19 cellular contexts compared by ENCODE assay signal in genomic region chr1:43552059-43552742, GRCh38. TPM values are rescaled to one million over a fixed set of nuclear protein-coding genes. Genes with fewer than 3 reads are reported as not detected.
DNase-seq lines count a peak whose midpoint lies in the region; ATAC-seq, FAIRE-seq and TF ChIP-seq lines count a peak whose summit lies in the region.
"Had no signal": no experiment of that assay in that cellular context is flagged by ENCODE, and none has a peak within 500 bp of the region (broad histone marks: within the 10 kb centered on the region; RNA-seq: fewer than 3 reads in every experiment).

No MANE protein-coding gene starts in this region.

- H3K79me2 ChIP-seq in HepG2 (ENCODE audit: insufficient read depth, low read length) (peaks cover 22% of the 10 kb centered on the region), smooth muscle cell (ENCODE audit: low read depth) (no peaks in the 10 kb centered on the region)

- TF ChIP-seq EP300 in HepG2 (IDR thresholded peaks at IDR 0.05; ENCODE audit: low read depth in 2 of 2, low read length in 2 of 2) (no peak), HepG2 (CRISPR knock-in tag; IDR thresholded peaks at IDR 0.05; ENCODE audit: borderline replicate concordance) (no peak), sigmoid colon (IDR thresholded peaks at IDR 0.05) (no peak)

- in situ Hi-C loops in HepG2 (cut with HindIII; ENCODE audit: extremely low pct_ligation_motif_present, low pct_unique_long_range_greater_than_20kb) = no loop called here

- CTCF ChIA-PET in HepG2 (lab: Yijun Ruan, JAX; ENCODE audit: low intra/inter-chr PET ratio, low total read pairs) = no interaction called here

- H3K9me3 ChIP-seq in liver (ENCODE audit: control insufficient read depth in 4 of 4, low read length in 3 of 4) = no peaks in the 10 kb centered on the region
- no peaks in the 10 kb centered on the region for H3K9me3 ChIP-seq in HepG2 (ENCODE audit: low read length)
- no peaks in the 10 kb centered on the region for H3K9me3 ChIP-seq in iPS-20b (ENCODE audit: insufficient read depth, low read depth, low read length)
- no peaks in the 10 kb centered on the region for H3K9me3 ChIP-seq in sigmoid colon
- H3K9me3 ChIP-seq in smooth muscle cell (replicated peaks; ENCODE audit: low read depth) = no peaks in the 10 kb centered on the region
- H3K9me3 ChIP-seq: SJSA1 had no signal

- peaks cover 36 to 67% (median 55%) of the 10 kb centered on the region in 4 donors for H3K4me1 ChIP-seq in liver (ENCODE audit: control insufficient read depth in 4 of 4, insufficient read depth in 4 of 4, low read length in 3 of 4)
- H3K4me1 ChIP-seq in HepG2 (ENCODE audit: insufficient read depth, low read length) = peaks cover 32% of the 10 kb centered on the region
- peaks cover 28% of the 10 kb centered on the region for H3K4me1 ChIP-seq in iPS-20b (ENCODE audit: insufficient read depth, low read length)
- peaks cover 0 to 56% (median 41%) of the 10 kb centered on the region in 4 donors for H3K4me1 ChIP-seq in sigmoid colon
- peaks cover 14% of the 10 kb centered on the region for H3K4me1 ChIP-seq in smooth muscle cell (ENCODE audit: low read depth)
- H3K4me1 ChIP-seq: SJSA1 had no signal

- H2AFZ ChIP-seq in HepG2 (ENCODE audit: low read length) (no peak overlapping the region), smooth muscle cell (ENCODE audit: low read depth) (no peak overlapping the region)

- TF ChIP-seq CTCF in liver (IDR thresholded peaks at IDR 0.05; ENCODE audit: low read depth, low read length, missing input control) = no peak
- TF ChIP-seq CTCF in HepG2 (CRISPR knock-in tag; IDR thresholded peaks at IDR 0.05) = no peak
- no peak for TF ChIP-seq CTCF in sigmoid colon (IDR thresholded peaks at IDR 0.05)
- TF ChIP-seq CTCF in smooth muscle cell (IDR thresholded peaks at IDR 0.05; ENCODE audit: borderline replicate concordance, insufficient read depth, poor library complexity, severe bottlenecking) = no peak

- POLR2A ChIA-PET in HepG2 (lab: Yijun Ruan, JAX) = no interaction called here

- BruUV-seq in HepG2 (replicated peaks; lab: Mats Ljungman, UMichigan) = no TSS peak

- no peak overlapping the region for H3K4me3 ChIP-seq in liver (ENCODE audit: low read depth in 1 of 3, low read length in 3 of 3)
- H3K4me3 ChIP-seq in HepG2 (replicated peaks in 1 of 3; ENCODE audit: insufficient read depth in 1 of 3, low read depth in 2 of 3, low read length in 3 of 3) = no peak overlapping the region
- H3K4me3 ChIP-seq in iPS-20b (ENCODE audit: low read length) = no peak overlapping the region
- no peak overlapping the region for H3K4me3 ChIP-seq in sigmoid colon
- no peak overlapping the region for H3K4me3 ChIP-seq in smooth muscle cell
- H3K4me3 ChIP-seq: SJSA1 had no signal

- H3F3A ChIP-seq in smooth muscle cell (ENCODE audit: low read depth) = peaks cover 2% of the 10 kb centered on the region

- TF ChIP-seq RAD21 in liver (IDR thresholded peaks at IDR 0.05) (no peak), HepG2 (CRISPR knock-in tag; IDR thresholded peaks at IDR 0.05) (no peak)

- H3K9ac ChIP-seq in liver (ENCODE audit: low read depth in 1 of 2, low read length in 2 of 2) = peak overlapping the region in 1 of 2 donors; percentile 9
- H3K9ac ChIP-seq in HepG2 (ENCODE audit: insufficient read depth, low read depth, low read length) = no peak overlapping the region
- no peak overlapping the region for H3K9ac ChIP-seq in iPS-20b (ENCODE audit: low read depth, low read length)
- H3K9ac ChIP-seq in smooth muscle cell (ENCODE audit: low read depth) = no peak overlapping the region

- ATAC-seq in HepG2 (no peak), left lobe of liver (no peak), GM18907 (IDR thresholded peaks at IDR 0.05; ENCODE audit: unreplicated experiment) (no peak)
- ATAC-seq: activated CD4-positive, alpha-beta T cell treated with anti-CD3 and anti-CD28 coated beads for 36 hours had no signal

- TF ChIP-seq POLR2A in HepG2 (IDR thresholded peaks at IDR 0.05; ENCODE audit: insufficient read depth in 1 of 2, low read depth in 2 of 2, low read length in 2 of 2) = no peak
- no peak for TF ChIP-seq POLR2A in sigmoid colon (IDR thresholded peaks at IDR 0.05)

- WGBS in liver = 59% methylated on average over 5 of the region's 5 CpGs
- WGBS in HepG2 (ENCODE audit: low lambda C conversion rate) = 94% methylated on average over 5 of the region's 5 CpGs
- WGBS in sigmoid colon, 2 donors = 48 to 75% methylated on average over 5 of the region's 5 CpGs
- 91% methylated on average over 5 of the region's 5 CpGs for WGBS in smooth muscle cell (ENCODE audit: low lambda C conversion rate)

- H3K4me2 ChIP-seq in HepG2 (ENCODE audit: low read depth, low read length) (no peak overlapping the region), smooth muscle cell (no peak overlapping the region)

- H3K27ac ChIP-seq in liver (ENCODE audit: low read depth in 1 of 2, low read length in 2 of 2) = peak overlapping the region; percentile 57 to 70
- no peak overlapping the region for H3K27ac ChIP-seq in HepG2 (ENCODE audit: extremely low read length, insufficient read depth, low read length)
- H3K27ac ChIP-seq in iPS-20b (ENCODE audit: low read length) = peak overlapping the region; percentile 20
- peak overlapping the region; percentile 72 to 85 (median 80) for H3K27ac ChIP-seq in sigmoid colon
- no peak overlapping the region for H3K27ac ChIP-seq in smooth muscle cell (ENCODE audit: low read depth)
- H3K27ac ChIP-seq: brain microvascular endothelial cell, SJSA1 had no signal

- peaks cover 2 to 22% (median 6%) of the 10 kb centered on the region in 4 donors for H3K36me3 ChIP-seq in liver (ENCODE audit: control insufficient read depth in 4 of 4, insufficient read depth in 3 of 4, low read depth in 1 of 4, low read length in 3 of 4)
- H3K36me3 ChIP-seq in HepG2 (replicated peaks in 1 of 2; ENCODE audit: control insufficient read depth in 1 of 2, insufficient read depth in 2 of 2, low read length in 2 of 2) = peaks cover 39 to 61% of the 10 kb centered on the region in 2 experiments
- peaks cover 59% of the 10 kb centered on the region for H3K36me3 ChIP-seq in iPS-20b (ENCODE audit: insufficient read depth, low read depth, low read length)
- peaks cover 6 to 28% (median 10%) of the 10 kb centered on the region in 4 donors for H3K36me3 ChIP-seq in sigmoid colon
- H3K36me3 ChIP-seq in smooth muscle cell (ENCODE audit: low read depth) = peaks cover 3% of the 10 kb centered on the region

- intact Hi-C loops in HepG2 (cut with micrococcal nuclease; ENCODE audit: unreplicated experiment) = no loop called here
- intact Hi-C loops in sigmoid colon (cut with DNase I) = no loop called here

- FAIRE-seq in HepG2 (lab: Jason Lieb, UNC) = no peak
- FAIRE-seq: GM18507 had no signal

- H4K20me1 ChIP-seq in HepG2 (ENCODE audit: insufficient read depth, low read length) = peaks cover 4% of the 10 kb centered on the region; the same call in 1 of the 2 replicates
- H4K20me1 ChIP-seq in smooth muscle cell (ENCODE audit: low read depth) = no peaks in the 10 kb centered on the region

- no peaks in the 10 kb centered on the region for H3K27me3 ChIP-seq in liver (ENCODE audit: control insufficient read depth in 4 of 4, insufficient read depth in 4 of 4, low read length in 3 of 4)
- H3K27me3 ChIP-seq in HepG2 (ENCODE audit: control insufficient read depth in 1 of 2, insufficient read depth in 2 of 2, low read length in 2 of 2) = no peaks in the 10 kb centered on the region
- no peaks in the 10 kb centered on the region for H3K27me3 ChIP-seq in iPS-20b (ENCODE audit: insufficient read depth, low read length)
- no peaks in the 10 kb centered on the region for H3K27me3 ChIP-seq in sigmoid colon
- H3K27me3 ChIP-seq in smooth muscle cell (ENCODE audit: low read depth) = no peaks in the 10 kb centered on the region
- H3K27me3 ChIP-seq: brain microvascular endothelial cell, SJSA1 had no signal

- no peak for DNase-seq in HepG2 (ENCODE audit: low spot score)
- no peak for DNase-seq in sigmoid colon
- DNase-seq in smooth muscle cell (lab: John Stamatoyannopoulos, UW; ENCODE audit: unreplicated experiment) = no peak
- no peak for DNase-seq in NCI-H1105 (lab: John Stamatoyannopoulos, UW)
- DNase-seq in left lobe of liver (ENCODE audit: low spot score) = no peak
- DNase-seq: activated CD4-positive, alpha-beta T cell treated with anti-CD3 and anti-CD28 coated beads for 36 hours; activated CD8-positive, alpha-beta memory T cell treated with anti-CD3 and anti-CD28 coated beads, Interleukin-2, amount 50 U/mL, for 4 hours; activated naive CD4-positive, alpha-beta T cell treated with Interleukin-2 at 50 U/mL for 16 hours; brain microvascular endothelial cell; DMS79; MV-4-11; naive B cell; OCI-M1 had no signal

TF ChIP-seq in liver, 16 proteins besides CTCF, POLR2A, EP300 and RAD21 (continues in another document):
- TF ChIP-seq RXRA (IDR thresholded peaks at IDR 0.05) = no peak

RNA-seq across cellular contexts. Expression of gene PTPRF, which starts 21.5 kb away (rescaled TPM):
- 100 to 1,000 TPM in 1 of 2 donors, 10 to 100 TPM in 1; 61.7 to 241 TPM for total RNA-seq in liver
- polyA plus RNA-seq in liver = 100 to 1,000 TPM in 1 of 2 donors, 10 to 100 TPM in 1; 41.2 to 110 TPM
- total RNA-seq in HepG2 (2016; rRNA removed; fragmentation: Illumina TruSeq; extraction: Trizol) = 47.3 and 55.9 TPM in 2 replicates
- 6.1 and 8.9 TPM in 2 replicates for total RNA-seq in HepG2 (2016; cell fraction: cytosol; rRNA removed; fragmentation: Illumina TruSeq; extraction: Trizol; ENCODE audit: low read depth)
- total RNA-seq in HepG2 (2016; cell fraction: insoluble cytoplasmic fraction; rRNA removed; fragmentation: Illumina TruSeq; extraction: Trizol) = 38.1 and 54.3 TPM in 2 replicates
- 30.4 and 36.7 TPM in 2 replicates for total RNA-seq in HepG2 (2016; cell fraction: membrane; rRNA removed; fragmentation: Illumina TruSeq; extraction: Trizol)
- 76.8 and 90.3 TPM in 2 replicates for total RNA-seq in HepG2 (2016; cell fraction: nucleus; rRNA removed; fragmentation: Illumina TruSeq; extraction: Trizol)
- polyA plus RNA-seq in HepG2 (2011; rRNA removed) = 167 and 213 TPM in 2 replicates
- 119 and 128 TPM in 2 replicates for polyA plus RNA-seq in HepG2 (2011; cell fraction: cytosol; rRNA removed)
- polyA plus RNA-seq in HepG2 (2011; cell fraction: nucleus; rRNA removed) = 229 and 238 TPM in 2 replicates
- 125 and 182 TPM in 2 replicates for polyA plus RNA-seq in HepG2 (2012)
- 5.7 and 6.0 TPM in 2 replicates for polyA plus RNA-seq in HepG2 (2016; cell fraction: cytosol; fragmentation: Illumina TruSeq; extraction: Trizol; ENCODE audit: low read depth)
- polyA plus RNA-seq in HepG2 (2016; cell fraction: insoluble cytoplasmic fraction; fragmentation: Illumina TruSeq; extraction: Trizol; ENCODE audit: low read depth) = 37.1 and 51.8 TPM in 2 replicates
- polyA plus RNA-seq in HepG2 (2016; cell fraction: membrane; fragmentation: Illumina TruSeq; extraction: Trizol; ENCODE audit: low read depth) = 13.5 and 17.9 TPM in 2 replicates
- 139 and 140 TPM in 2 replicates for polyA plus RNA-seq in HepG2 (2016; cell fraction: nucleus; fragmentation: Illumina TruSeq; extraction: Trizol; ENCODE audit: insufficient read depth, low read depth)
- 212 and 690 TPM in 2 replicates for polyA minus RNA-seq in HepG2 (2011; rRNA and poly(A)+ RNA removed; ENCODE audit: low replicate concordance)
- polyA minus RNA-seq in HepG2 (2011; cell fraction: cytosol; rRNA and poly(A)+ RNA removed) = 137 and 178 TPM in 2 replicates
- polyA minus RNA-seq in HepG2 (2011; cell fraction: nucleus; rRNA and poly(A)+ RNA removed) = 83.0 and 106 TPM in 2 replicates
- 10 to 100 TPM; 38.2 to 78.7 (median 42.9) TPM for total RNA-seq in sigmoid colon
- 100 to 1,000 TPM in 1 of 3 donors, 10 to 100 TPM in 2; 18.6 to 125 (median 31.7) TPM for polyA plus RNA-seq in sigmoid colon
- 51.5 and 71.0 TPM in 2 replicates for total RNA-seq in smooth muscle cell
- 39.9 and 69.9 TPM in 2 replicates for polyA plus RNA-seq in smooth muscle cell
- total RNA-seq in left lobe of liver = 290 TPM
- polyA plus RNA-seq: CD14-positive monocyte had no signal

Comparison
In these comparisons a context has a peak if more than half of its experiments do, and no peak if none do; other contexts are left out.
1. H3K27ac ChIP-seq: peak in liver (2 of 2), iPS-20b (single experiment) and sigmoid colon (4 of 4); none in HepG2 (single experiment) and smooth muscle cell (single experiment).